In genomic region chr7:139914306-139914747, GRCh38 we compare ENCODE assay signal across 1 cellular context.
TF ChIP-seq lines count a peak whose summit lies in the region.

No MANE protein-coding gene starts in this region.

TF ChIP-seq in K562, 482 proteins besides CTCF, POLR2A, EP300 and RAD21 (continued from another document and continues in another):
- TF ChIP-seq ZBTB17 (CRISPR knock-in tag; IDR thresholded peaks at IDR 0.05) (peak; percentile 61; the same call in 1 of the 2 replicates), CBX3 (IDR thresholded peaks at IDR 0.05; ENCODE audit: borderline replicate concordance in 1 of 2, low read length in 2 of 2) (peak in 1 of 2 experiments; percentile 84; a peak in 1 of 3 replicates), CTCFL (IDR thresholded peaks at IDR 0.05; ENCODE audit: borderline replicate concordance, insufficient read depth, low read depth, low read length, poor library complexity, severe bottlenecking) (no peak), ZBTB9 (CRISPR knock-in tag; IDR thresholded peaks at IDR 0.05) (0 out of 2 replicates have a peak, but pooled peaks have one; percentile 26), JUND (IDR thresholded peaks at IDR 0.05; ENCODE audit: borderline replicate concordance, low read depth, low read length) (no peak), JUND (tag; IDR thresholded peaks at IDR 0.05; ENCODE audit: borderline replicate concordance, low read depth, low read length) (peak; percentile 66; the same call in 1 of the 3 replicates), ARHGAP35 (IDR thresholded peaks at IDR 0.05; ENCODE audit: partially characterized antibody) (peak; percentile 4), ZNF551 (CRISPR knock-in tag; IDR thresholded peaks at IDR 0.05) (no peak), EHMT2 (IDR thresholded peaks at IDR 0.05) (peak; percentile 72; the same call in 1 of the 2 replicates), ASH1L (IDR thresholded peaks at IDR 0.05; ENCODE audit: borderline replicate concordance, low read depth, partially characterized antibody) (no peak), MTA3 (IDR thresholded peaks at IDR 0.05; ENCODE audit: borderline replicate concordance) (0 out of 2 replicates have a peak, but pooled peaks have one; percentile 21), ZNF436 (CRISPR knock-in tag; IDR thresholded peaks at IDR 0.05) (peak; percentile 96), RBM25 (IDR thresholded peaks at IDR 0.05; ENCODE audit: low read depth, low read length, severe bottlenecking) (peak; percentile 96), SMARCB1 (IDR thresholded peaks at IDR 0.05; ENCODE audit: insufficient read length, low read depth) (no peak), AFF1 (IDR thresholded peaks at IDR 0.05; ENCODE audit: low read depth in 1 of 2, partially characterized antibody in 2 of 2) (no peak), SRF (CRISPR knock-in tag; IDR thresholded peaks at IDR 0.05) (no peak), ZFP36 (IDR thresholded peaks at IDR 0.05; ENCODE audit: low read depth, low read length, partially characterized antibody) (peak; percentile 99), NBN (IDR thresholded peaks at IDR 0.05; ENCODE audit: low read depth) (peak; percentile 69; the same call in 1 of the 2 replicates), ZFP30 (CRISPR knock-in tag; IDR thresholded peaks at IDR 0.05; ENCODE audit: borderline replicate concordance) (no peak), EZH2 (IDR thresholded peaks at IDR 0.05; ENCODE audit: borderline replicate concordance, low read depth, low read length) (no peak), TGIF2 (CRISPR knock-in tag; IDR thresholded peaks at IDR 0.05) (no peak), MYBL2 (IDR thresholded peaks at IDR 0.05; ENCODE audit: low read depth) (no peak), MYBL2 (CRISPR knock-in tag; IDR thresholded peaks at IDR 0.05; ENCODE audit: borderline replicate concordance) (no peak), ZSCAN29 (IDR thresholded peaks at IDR 0.05) (no peak), ARID1B (IDR thresholded peaks at IDR 0.05) (peak; percentile 55), TSHZ1 (CRISPR knock-in tag; IDR thresholded peaks at IDR 0.05) (no peak), ZNF134 (CRISPR knock-in tag; conservative IDR thresholded peaks at IDR 0.05) (no peak), DPF2 (IDR thresholded peaks at IDR 0.05) (peak; percentile 71), ZBTB40 (IDR thresholded peaks at IDR 0.05) (no peak), ZBTB40 (CRISPR knock-in tag; IDR thresholded peaks at IDR 0.05) (no peak), U2AF2 (optimal IDR thresholded peaks at IDR 0.05; ENCODE audit: low read depth, low read length) (no peak), LARP7 (IDR thresholded peaks at IDR 0.05) (no peak), HBP1 (CRISPR knock-in tag; IDR thresholded peaks at IDR 0.05) (no peak), C11orf30 (IDR thresholded peaks at IDR 0.05; ENCODE audit: low read depth) (peak; percentile 99)
